8 cellular contexts compared by ENCODE assay signal in genomic region chr9:122261469-122261881, GRCh38. TPM values are rescaled to one million over a fixed set of nuclear protein-coding genes. Genes with fewer than 3 reads are reported as not detected.
DNase-seq lines count a peak whose midpoint lies in the region; ATAC-seq and TF ChIP-seq lines count a peak whose summit lies in the region.

No MANE protein-coding gene starts in this region.

- no peak for TF ChIP-seq POLR2A in erythroblast (IDR thresholded peaks at IDR 0.05; ENCODE audit: low read length)

- intact Hi-C loops in posterior vena cava (cut with DNase I) = no loop called here

- DNase-seq in D341Med (ENCODE audit: low spot score) = peak; percentile 48
- DNase-seq in NCI-H2107 treated with DMSO at 0.1 percent for 48 hours (lab: John Stamatoyannopoulos, UW; ENCODE audit: unreplicated experiment) = peak; percentile 30
- peak; percentile 11 to 41 for DNase-seq in erythroblast (lab: John Stamatoyannopoulos, UW)
- DNase-seq in posterior vena cava (ENCODE audit: low spot score) = peak; percentile 93

- ATAC-seq in GM19463 (IDR thresholded peaks at IDR 0.05; ENCODE audit: unreplicated experiment) = no peak
- ATAC-seq in HG03354 (IDR thresholded peaks at IDR 0.05; ENCODE audit: poor library complexity, severe bottlenecking, unreplicated experiment) = no peak
- no peak for ATAC-seq in GM21576 (IDR thresholded peaks at IDR 0.05; ENCODE audit: unreplicated experiment)
- no peak for ATAC-seq in GM21529 (IDR thresholded peaks at IDR 0.05; ENCODE audit: unreplicated experiment)

RNA-seq across cellular contexts. Expression of gene RBM18, which starts 3.2 kb away (rescaled TPM):
- 10 to 100 TPM; 18.9 to 19.2 TPM for total RNA-seq in posterior vena cava

RNA-seq across cellular contexts. Expression of gene MRRF, which starts 3.2 kb away (rescaled TPM):
- 10 to 100 TPM; 23.8 to 27.7 TPM for total RNA-seq in posterior vena cava

RNA-seq across cellular contexts. Expression of gene LHX6, which starts 32.7 kb away (rescaled TPM):
- 10 to 100 TPM in 1 of 2 donors, 1 to 10 TPM in 1; 8.3 to 23.6 TPM for total RNA-seq in posterior vena cava

Comparison
In these comparisons a context has a peak if more than half of its experiments do, and no peak if none do; other contexts are left out.
1. DNase-seq: peak in every context shown above with its lines; median percentile 93 in posterior vena cava; 48 in D341Med; 30 in NCI-H2107 treated with DMSO at 0.1 percent for 48 hours; 26 in erythroblast.